Comparison of ENCODE assay signal across 8 cellular contexts in genomic region chr7:122143751-122144711, GRCh38.
DNase-seq lines count a peak whose midpoint lies in the region; ATAC-seq lines count a peak whose summit lies in the region.

Gene AASS (minus strand): TSS chr7:122144249. CDS start chr7:122133726, 10,523 bp downstream.

- H3K27ac ChIP-seq in epithelial cell of prostate, result peak within 1 kb of the TSS; percentile 51

- peaks cover 5% of the 10 kb centered on the region for H3K36me3 Mint-ChIP-seq in activated T-cell treated with anti-CD3 and anti-CD28 coated beads, Interleukin-2, amount 50 U/mL, for 24 hours (ENCODE audit: low read depth)

- ATAC-seq in GM19372 (IDR thresholded peaks at IDR 0.05; ENCODE audit: low read depth, unreplicated experiment) (peak; percentile 99), HG03469 (IDR thresholded peaks at IDR 0.05; ENCODE audit: unreplicated experiment) (peak; percentile 100)

- H3K27me3 Mint-ChIP-seq in activated T-cell treated with anti-CD3 and anti-CD28 coated beads, Interleukin-2, amount 50 U/mL, for 24 hours, result peaks cover 45% of the 10 kb centered on the region

- H3K27ac Mint-ChIP-seq in activated T-cell treated with anti-CD3 and anti-CD28 coated beads, Interleukin-2, amount 50 U/mL, for 24 hours, result peak within 1 kb of the TSS; percentile 88

- H3K9me3 Mint-ChIP-seq in activated T-cell treated with anti-CD3 and anti-CD28 coated beads, Interleukin-2, amount 50 U/mL, for 24 hours, result no peaks in the 10 kb centered on the region

- peaks cover 19% of the 10 kb centered on the region for H3K4me1 Mint-ChIP-seq in activated T-cell treated with anti-CD3 and anti-CD28 coated beads, Interleukin-2, amount 50 U/mL, for 24 hours (ENCODE audit: low read depth)

- DNase-seq in AG20443 (ENCODE audit: low spot score) (peak; percentile 97), NCI-H82 (lab: John Stamatoyannopoulos, UW) (peak; percentile 98), epithelial cell of prostate (ENCODE audit: low read depth, low spot score) (peak; percentile 70), midbrain (lab: John Stamatoyannopoulos, UW) (peak; percentile 98)
- DNase-seq in activated T-cell treated with anti-CD3 and anti-CD28 coated beads, Interleukin-2, amount 50 U/mL, for 24 hours, result peak; percentile 85
- peak; percentile 29 for DNase-seq in stimulated activated CD8-positive, alpha-beta memory T cell treated with anti-CD3 and anti-CD28 coated beads, Interleukin-15, amount 100 ng/mL, for 24 hours (ENCODE audit: low read depth)

- H3K4me3 Mint-ChIP-seq in activated T-cell treated with anti-CD3 and anti-CD28 coated beads, Interleukin-2, amount 50 U/mL, for 24 hours, result peak within 1 kb of the TSS; percentile 90

Comparison
In these comparisons a context has a peak if more than half of its experiments do, and no peak if none do; other contexts are left out.
1. Peak in every context shown above with its lines: DNase-seq, ATAC-seq and H3K27ac ChIP-seq.
2. DNase-seq: peak in every context shown above with its lines; median percentile 98 in NCI-H82; 98 in midbrain; 97 in AG20443; 85 in activated T-cell treated with anti-CD3 and anti-CD28 coated beads, Interleukin-2, amount 50 U/mL, for 24 hours; 70 in epithelial cell of prostate; 29 in stimulated activated CD8-positive, alpha-beta memory T cell treated with anti-CD3 and anti-CD28 coated beads, Interleukin-15, amount 100 ng/mL, for 24 hours.